Comparison of ENCODE assay signal across 16 cellular contexts in the genomic region with DNA sequence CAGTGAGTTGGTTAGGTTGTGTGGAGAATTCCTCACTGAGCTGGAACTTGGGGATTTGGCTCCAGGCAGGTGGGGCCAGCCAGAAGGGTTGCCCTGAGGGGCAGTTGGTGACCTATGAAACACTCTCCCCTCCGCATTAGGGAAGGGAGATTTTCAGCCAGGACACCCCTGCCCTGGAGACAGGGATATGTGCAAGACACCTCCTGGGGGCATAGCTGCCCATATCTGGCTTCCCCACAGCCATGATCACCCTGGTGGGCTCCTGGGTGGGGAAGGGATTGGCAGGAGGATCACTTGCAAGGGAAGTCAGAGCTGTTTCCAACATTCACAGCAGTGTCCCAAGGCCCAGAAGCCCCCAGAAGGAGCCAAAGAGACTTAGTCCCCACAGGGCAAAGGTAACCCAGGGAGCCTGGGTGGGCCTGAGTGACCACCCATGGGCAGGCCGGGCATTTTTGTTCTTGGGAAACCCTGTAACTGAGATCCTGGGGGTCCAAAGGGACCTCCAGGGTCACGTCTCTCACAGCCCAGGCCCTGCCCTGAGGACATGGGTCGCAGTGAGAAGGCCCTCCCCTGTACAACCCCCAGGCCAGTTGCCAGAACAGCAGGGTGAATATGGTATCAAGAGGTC.
DNase-seq lines count a peak whose midpoint lies in the region; ATAC-seq and TF ChIP-seq lines count a peak whose summit lies in the region.
"Had no signal": no experiment of that assay in that cellular context is flagged by ENCODE, and none has a peak within 500 bp of the region (broad histone marks: within the 10 kb centered on the region; RNA-seq: fewer than 3 reads in every experiment).

No MANE protein-coding gene starts in this region.

- POLR2A ChIA-PET in A673 (lab: Charles Lee; ENCODE audit: low non-redundant PET): no interaction called here

- H3K27ac ChIP-seq in coronary artery (no peak overlapping the region), GM23248 (no peak overlapping the region), psoas muscle (no peak overlapping the region), A673 (ENCODE audit: low read depth, low read length, poor library complexity, severe bottlenecking) (no peak overlapping the region)
- H3K27ac ChIP-seq: RWPE1 had no signal

- H3K79me2 ChIP-seq in GM23248 (ENCODE audit: insufficient read depth): no peaks in the 10 kb centered on the region

- H3K27me3 ChIP-seq in GM23248 (replicated peaks; ENCODE audit: insufficient read depth): no peaks in the 10 kb centered on the region
- no peaks in the 10 kb centered on the region for H3K27me3 ChIP-seq in psoas muscle (ENCODE audit: insufficient read depth in 3 of 3, low read length in 2 of 3)
- H3K27me3 ChIP-seq in A673 (replicated peaks; ENCODE audit: insufficient read depth, low read depth, low read length, poor library complexity): no peaks in the 10 kb centered on the region

- no peaks in the 10 kb centered on the region for H3K9me2 ChIP-seq in GM23248 (ENCODE audit: insufficient read depth)

- BruUV-seq in A673 (replicated peaks; lab: Mats Ljungman, UMichigan): no TSS peak

- H2AFZ ChIP-seq in GM23248: no peak overlapping the region

- TF ChIP-seq CTCF in coronary artery (IDR thresholded peaks at IDR 0.05) (no peak), psoas muscle (IDR thresholded peaks at IDR 0.05) (no peak), A673 (conservative IDR thresholded peaks at IDR 0.05; ENCODE audit: low read depth, low read length) (no peak)

- in situ Hi-C loops in GM23248 (cut with MboI): no loop called here

- no peaks in the 10 kb centered on the region for H3K9me3 ChIP-seq in GM23248 (ENCODE audit: low read depth)
- no peaks in the 10 kb centered on the region for H3K9me3 ChIP-seq in psoas muscle
- no peaks in the 10 kb centered on the region for H3K9me3 ChIP-seq in A673 (ENCODE audit: low read depth, low read length, poor library complexity, severe bottlenecking)

- ATAC-seq in Right ventricle myocardium inferior (no peak), psoas muscle (no peak)
- ATAC-seq: GM12878 had no signal

- H3K4me2 ChIP-seq in GM23248 (ENCODE audit: unreplicated experiment): no peak overlapping the region

- H3K9ac ChIP-seq in GM23248: no peak overlapping the region

- no peaks in the 10 kb centered on the region for H4K20me1 ChIP-seq in GM23248 (ENCODE audit: insufficient read depth)

- WGBS in GM23248 (ENCODE audit: low coverage in 1 of 2, low lambda C conversion rate in 2 of 2, missing lambda C conversion rate in 2 of 2), 2 experiments: 75 to 90% methylated on average over 4 of the region's 4 CpGs
- 87 to 100% (median 97%) methylated on average over 4 of the region's 4 CpGs for WGBS in psoas muscle, 3 donors

- DNase-seq in cardiac septum (ENCODE audit: low spot score) (peak; percentile 65), Right ventricle myocardium inferior (ENCODE audit: missing footprints) (no peak), coronary artery (ENCODE audit: low spot score) (peak; percentile 62), posterior vena cava (ENCODE audit: low spot score) (peak; percentile 54), GM23248 (no peak), psoas muscle (no peak), A673 (ENCODE audit: low spot score) (no peak)
- DNase-seq: Calu3; HCEC 1CT; NCI-H1436 treated with DMSO at 0.1 percent for 48 hours; NCI-H226; NCI-H526 treated with DMSO at 0.1 percent for 48 hours; NK-92 treated with Interleukin-12 subunit alpha and Interleukin-12 subunit beta, amount 100 ng/mL, for 24 hours; OCI-M1 had no signal

- H3K36me3 ChIP-seq in GM23248 (ENCODE audit: low read depth): no peaks in the 10 kb centered on the region
- H3K36me3 ChIP-seq in psoas muscle (ENCODE audit: insufficient read depth in 1 of 2, low read depth in 1 of 2): no peaks in the 10 kb centered on the region
- H3K36me3 ChIP-seq in A673 (ENCODE audit: insufficient read depth, low read length, poor library complexity, severe bottlenecking): no peaks in the 10 kb centered on the region

- H3F3A ChIP-seq in GM23248 (ENCODE audit: insufficient read depth): no peaks in the 10 kb centered on the region; the same call in 1 of the 2 replicates

- intact Hi-C loops in cardiac septum (cut with DNase I) (no loop called here), Right ventricle myocardium inferior (cut with DNase I) (no loop called here), posterior vena cava (cut with DNase I) (no loop called here), psoas muscle (cut with DNase I) (no loop called here), A673 (cut with micrococcal nuclease; ENCODE audit: unreplicated experiment) (no loop called here)

- CTCF ChIA-PET in A673 (lab: Charles Lee): no interaction called here

- H3K4me1 ChIP-seq in GM23248 (ENCODE audit: insufficient read depth): peaks cover 13% of the 10 kb centered on the region
- peaks cover 12% of the 10 kb centered on the region for H3K4me1 ChIP-seq in psoas muscle
- no peaks in the 10 kb centered on the region for H3K4me1 ChIP-seq in A673 (ENCODE audit: insufficient read depth, low read length, poor library complexity, severe bottlenecking)

- H3K4me3 ChIP-seq in coronary artery (no peak overlapping the region), GM23248 (no peak overlapping the region), psoas muscle (no peak overlapping the region), A673 (ENCODE audit: low read depth, low read length, poor library complexity, severe bottlenecking) (no peak overlapping the region)
- H3K4me3 ChIP-seq: GM12878 had no signal

Comparison
In these comparisons a context has a peak if more than half of its experiments do, and no peak if none do; other contexts are left out.
1. DNase-seq: peak in cardiac septum (single experiment), coronary artery (single experiment) and posterior vena cava (single experiment); none in Right ventricle myocardium inferior (single experiment), GM23248 (single experiment), psoas muscle (0 of 2) and A673 (single experiment).